ENCODE assay signal across 39 cellular contexts in genomic region chr1:247493106-247493505, GRCh38. TPM values are rescaled to one million over a fixed set of nuclear protein-coding genes. Genes with fewer than 3 reads are reported as not detected.
"Had no signal": no experiment of that assay in that cellular context is flagged by ENCODE, and none has a peak within 500 bp of the region (broad histone marks: within the 10 kb centered on the region; RNA-seq: fewer than 3 reads in every experiment).

No MANE protein-coding gene starts in this region.

- H3K4me3 Mint-ChIP-seq: activated CD4-positive, alpha-beta memory T cell treated with anti-CD3 and anti-CD28 coated beads for 36 hours; activated CD4-positive, alpha-beta T cell treated with anti-CD3 and anti-CD28 coated beads for 36 hours; activated CD4-positive, alpha-beta T cell treated with anti-CD3 and anti-CD28 coated beads, Interleukin-2, amount 10 ng/mL, durations not matched to agents 24 days and 14 days; activated CD8-positive, alpha-beta memory T cell treated with anti-CD3 and anti-CD28 coated beads, Interleukin-2, amount 10 ng/mL, durations not matched to agents 7 days and 5 days; activated CD8-positive, alpha-beta T cell treated with anti-CD3 and anti-CD28 coated beads, Interleukin-2, amount 10 ng/mL, durations not matched to agents 7 days and 5 days; activated naive CD4-positive, alpha-beta T cell treated with anti-CD3 and anti-CD28 coated beads, Interleukin-2, amount 10 ng/mL, durations not matched to agents 7 days and 5 days; activated naive CD8-positive, alpha-beta T cell treated with anti-CD3 and anti-CD28 coated beads, Interleukin-2, amount 10 ng/mL, durations not matched to agents 7 days and 5 days; activated T-cell treated with anti-CD3 and anti-CD28 coated beads, Interleukin-2, amount 50 U/mL, for 72 hours; T-helper 2 cell treated with Interferon-gamma antibody and Interleukin-4, amounts not matched to agents 5 μg/mL and 100 μg/mL, for 36 hours had no signal

- H3K4me1 Mint-ChIP-seq: activated CD4-positive, alpha-beta T cell treated with anti-CD3 and anti-CD28 coated beads for 36 hours; activated CD4-positive, alpha-beta T cell treated with anti-CD3 and anti-CD28 coated beads, Interleukin-2, amount 10 ng/mL, durations not matched to agents 24 days and 14 days; activated CD8-positive, alpha-beta memory T cell treated with anti-CD3 and anti-CD28 coated beads, Interleukin-2, amount 10 ng/mL, durations not matched to agents 7 days and 5 days; activated naive CD4-positive, alpha-beta T cell treated with anti-CD3 and anti-CD28 coated beads, Interleukin-2, amount 10 ng/mL, durations not matched to agents 7 days and 5 days had no signal

- H3K36me3 ChIP-seq: brain microvascular endothelial cell, esophagus squamous epithelium, gastroesophageal sphincter, heart right ventricle had no signal

- H3K27me3 ChIP-seq: brain microvascular endothelial cell, hepatocyte had no signal

- H3K27ac Mint-ChIP-seq: activated CD4-positive, alpha-beta memory T cell treated with anti-CD3 and anti-CD28 coated beads for 36 hours; activated CD4-positive, alpha-beta T cell treated with anti-CD3 and anti-CD28 coated beads for 36 hours; activated CD4-positive, alpha-beta T cell treated with anti-CD3 and anti-CD28 coated beads, Interleukin-2, amount 10 ng/mL, durations not matched to agents 24 days and 14 days; activated CD8-positive, alpha-beta memory T cell treated with anti-CD3 and anti-CD28 coated beads, Interleukin-2, amount 10 ng/mL, durations not matched to agents 7 days and 5 days; activated CD8-positive, alpha-beta T cell treated with anti-CD3 and anti-CD28 coated beads, Interleukin-2, amount 10 ng/mL, durations not matched to agents 7 days and 5 days; activated naive CD4-positive, alpha-beta T cell treated with anti-CD3 and anti-CD28 coated beads, Interleukin-2, amount 10 ng/mL, durations not matched to agents 7 days and 5 days; activated naive CD4-positive, alpha-beta T cell treated with anti-CD3 and anti-CD28 coated beads, Interleukin-2, amount 50 U/mL, for 72 hours; activated naive CD8-positive, alpha-beta T cell treated with anti-CD3 and anti-CD28 coated beads, Interleukin-2, amount 10 ng/mL, durations not matched to agents 7 days and 5 days; activated T-cell treated with anti-CD3 and anti-CD28 coated beads, Interleukin-2, amount 50 U/mL, for 72 hours; T-helper 2 cell treated with Interferon-gamma antibody and Interleukin-4, amounts not matched to agents 5 μg/mL and 100 μg/mL, for 36 hours had no signal

- DNase-seq: activated CD4-positive, alpha-beta memory T cell treated with anti-CD3 and anti-CD28 coated beads for 36 hours; activated CD4-positive, alpha-beta T cell treated with anti-CD3 and anti-CD28 coated beads for 36 hours; activated CD4-positive, alpha-beta T cell treated with anti-CD3 and anti-CD28 coated beads, Interleukin-2, amount 10 ng/mL, durations not matched to agents 24 days and 14 days; activated CD4-positive, CD25-positive, alpha-beta regulatory T cell; activated CD4-positive, CD25-positive, alpha-beta regulatory T cell treated with anti-CD3 and anti-CD28 coated beads, Interleukin-2, amount 50 U/mL, for 72 hours; activated CD8-positive, alpha-beta memory T cell treated with anti-CD3 and anti-CD28 coated beads, Interleukin-2, amount 10 ng/mL, durations not matched to agents 7 days and 5 days; activated CD8-positive, alpha-beta memory T cell treated with anti-CD3 and anti-CD28 coated beads, Interleukin-2, amount 50 U/mL, for 4 hours; activated CD8-positive, alpha-beta T cell treated with anti-CD3 and anti-CD28 coated beads, Interleukin-2, amount 10 ng/mL, durations not matched to agents 7 days and 5 days; activated gamma-delta T cell; activated naive CD4-positive, alpha-beta T cell; activated naive CD4-positive, alpha-beta T cell treated with anti-CD3 and anti-CD28 coated beads, Interleukin-2, amount 10 ng/mL, durations not matched to agents 7 days and 5 days; activated naive CD8-positive, alpha-beta T cell treated with anti-CD3 and anti-CD28 coated beads, Interleukin-2, amount 10 ng/mL, durations not matched to agents 7 days and 5 days; activated T-cell treated with anti-CD3 and anti-CD28 coated beads, Interleukin-2, amount 50 U/mL, for 1 hour; activated T-cell treated with anti-CD3 and anti-CD28 coated beads, Interleukin-2, amount 50 U/mL, for 72 hours; amniotic stem cell; anterior cingulate cortex; brain microvascular endothelial cell; cortex of kidney; dermis blood vessel endothelial cell; effector CD4-positive, alpha-beta T cell; esophagus squamous epithelium; foreskin melanocyte; heart right ventricle; T1000 had no signal

- H3K4me1 ChIP-seq: esophagus squamous epithelium, gastroesophageal sphincter had no signal

- H3K36me3 Mint-ChIP-seq: activated CD4-positive, alpha-beta memory T cell treated with anti-CD3 and anti-CD28 coated beads for 36 hours; activated CD8-positive, alpha-beta memory T cell treated with anti-CD3 and anti-CD28 coated beads, Interleukin-2, amount 10 ng/mL, durations not matched to agents 7 days and 5 days; activated naive CD4-positive, alpha-beta T cell treated with anti-CD3 and anti-CD28 coated beads, Interleukin-2, amount 10 ng/mL, durations not matched to agents 7 days and 5 days; activated naive CD4-positive, alpha-beta T cell treated with anti-CD3 and anti-CD28 coated beads, Interleukin-2, amount 50 U/mL, for 72 hours; activated naive CD8-positive, alpha-beta T cell treated with anti-CD3 and anti-CD28 coated beads, Interleukin-2, amount 10 ng/mL, durations not matched to agents 7 days and 5 days had no signal

- H3K4me3 ChIP-seq: esophagus squamous epithelium, gastroesophageal sphincter, heart right ventricle, hepatocyte had no signal

- H3K4me2 ChIP-seq: hepatocyte had no signal

- H2AFZ ChIP-seq: hepatocyte had no signal

- H3K79me2 ChIP-seq: hepatocyte had no signal

- H3K9me3 Mint-ChIP-seq: activated CD4-positive, alpha-beta memory T cell treated with anti-CD3 and anti-CD28 coated beads for 36 hours; activated CD4-positive, alpha-beta T cell treated with anti-CD3 and anti-CD28 coated beads, Interleukin-2, amount 10 ng/mL, durations not matched to agents 24 days and 14 days; activated naive CD4-positive, alpha-beta T cell treated with anti-CD3 and anti-CD28 coated beads, Interleukin-2, amount 10 ng/mL, durations not matched to agents 7 days and 5 days; activated naive CD4-positive, alpha-beta T cell treated with anti-CD3 and anti-CD28 coated beads, Interleukin-2, amount 50 U/mL, for 72 hours; activated naive CD8-positive, alpha-beta T cell treated with anti-CD3 and anti-CD28 coated beads, Interleukin-2, amount 10 ng/mL, durations not matched to agents 7 days and 5 days; activated T-cell treated with anti-CD3 and anti-CD28 coated beads, Interleukin-2, amount 50 U/mL, for 72 hours; T-helper 2 cell treated with Interferon-gamma antibody and Interleukin-4, amounts not matched to agents 5 μg/mL and 100 μg/mL, for 36 hours had no signal

- H3K27ac ChIP-seq: brain microvascular endothelial cell, epithelial cell of prostate, esophagus squamous epithelium, gastroesophageal sphincter, heart right ventricle, hepatocyte had no signal

- ATAC-seq: activated CD4-positive, alpha-beta T cell treated with anti-CD3 and anti-CD28 coated beads for 36 hours; activated CD8-positive, alpha-beta memory T cell treated with anti-CD3 and anti-CD28 coated beads, Interleukin-2, amount 10 ng/mL, durations not matched to agents 7 days and 5 days; activated CD8-positive, alpha-beta T cell treated with anti-CD3 and anti-CD28 coated beads, Interleukin-2, amount 10 ng/mL, durations not matched to agents 7 days and 5 days; activated naive CD4-positive, alpha-beta T cell treated with anti-CD3 and anti-CD28 coated beads, Interleukin-2, amount 50 U/mL, for 72 hours; activated T-cell treated with anti-CD3 and anti-CD28 coated beads, Interleukin-2, amount 50 U/mL, for 72 hours; gastroesophageal sphincter; heart right ventricle had no signal

RNA-seq across cellular contexts. Expression of gene OR2B11, which starts 35.2 kb away (rescaled TPM):
- total RNA-seq: activated CD4-positive, alpha-beta memory T cell treated with anti-CD3 and anti-CD28 coated beads for 36 hours; activated CD4-positive, alpha-beta T cell treated with anti-CD3 and anti-CD28 coated beads for 36 hours; activated CD4-positive, alpha-beta T cell treated with anti-CD3 and anti-CD28 coated beads, Interleukin-2, amount 10 ng/mL, durations not matched to agents 24 days and 14 days; activated CD8-positive, alpha-beta memory T cell treated with anti-CD3 and anti-CD28 coated beads for 36 hours; activated CD8-positive, alpha-beta memory T cell treated with anti-CD3 and anti-CD28 coated beads, Interleukin-2, amount 10 ng/mL, durations not matched to agents 7 days and 5 days; activated CD8-positive, alpha-beta T cell treated with anti-CD3 and anti-CD28 coated beads, Interleukin-2, amount 10 ng/mL, durations not matched to agents 7 days and 5 days; activated naive CD4-positive, alpha-beta T cell treated with anti-CD3 and anti-CD28 coated beads, Interleukin-2, amount 50 U/mL, for 72 hours; activated naive CD8-positive, alpha-beta T cell treated with anti-CD3 and anti-CD28 coated beads, Interleukin-2, amount 10 ng/mL, durations not matched to agents 7 days and 5 days; astrocyte; bronchial epithelial cell; cardiac septum; chondrocyte; endothelial cell of umbilical vein; esophagus squamous epithelium; fibroblast of lung; fibroblast of villous mesenchyme; gastroesophageal sphincter; glomerular endothelial cell; heart right ventricle; hepatocyte had no signal
- polyA plus RNA-seq: endothelial cell of umbilical vein, esophagus, fibroblast of lung, heart right ventricle, hepatocyte had no signal

RNA-seq across cellular contexts. Expression of gene OR2C3, which starts 43.1 kb away (rescaled TPM):
- total RNA-seq: activated CD4-positive, alpha-beta memory T cell treated with anti-CD3 and anti-CD28 coated beads for 36 hours; activated CD4-positive, alpha-beta T cell treated with anti-CD3 and anti-CD28 coated beads for 36 hours; activated CD4-positive, alpha-beta T cell treated with anti-CD3 and anti-CD28 coated beads, Interleukin-2, amount 10 ng/mL, durations not matched to agents 24 days and 14 days; activated CD8-positive, alpha-beta memory T cell treated with anti-CD3 and anti-CD28 coated beads for 36 hours; activated CD8-positive, alpha-beta memory T cell treated with anti-CD3 and anti-CD28 coated beads, Interleukin-2, amount 10 ng/mL, durations not matched to agents 7 days and 5 days; activated CD8-positive, alpha-beta T cell treated with anti-CD3 and anti-CD28 coated beads, Interleukin-2, amount 10 ng/mL, durations not matched to agents 7 days and 5 days; activated naive CD4-positive, alpha-beta T cell treated with anti-CD3 and anti-CD28 coated beads, Interleukin-2, amount 50 U/mL, for 72 hours; activated naive CD8-positive, alpha-beta T cell treated with anti-CD3 and anti-CD28 coated beads, Interleukin-2, amount 10 ng/mL, durations not matched to agents 7 days and 5 days; activated T-cell treated with anti-CD3 and anti-CD28 coated beads, Interleukin-2, amount 50 U/mL, for 72 hours; astrocyte; bronchial epithelial cell; cardiac septum; chondrocyte; dermis blood vessel endothelial cell; endothelial cell of umbilical vein; esophagus squamous epithelium; fibroblast of lung; fibroblast of villous mesenchyme; glomerular endothelial cell; hepatocyte had no signal
- polyA plus RNA-seq: endothelial cell of umbilical vein, esophagus, fibroblast of lung, hepatocyte had no signal

RNA-seq across cellular contexts. Expression of gene GCSAML, which starts 55.8 kb away (rescaled TPM):
- total RNA-seq: activated CD4-positive, alpha-beta memory T cell treated with anti-CD3 and anti-CD28 coated beads for 36 hours; activated CD8-positive, alpha-beta memory T cell treated with anti-CD3 and anti-CD28 coated beads, Interleukin-2, amount 10 ng/mL, durations not matched to agents 7 days and 5 days; activated CD8-positive, alpha-beta T cell treated with anti-CD3 and anti-CD28 coated beads, Interleukin-2, amount 10 ng/mL, durations not matched to agents 7 days and 5 days; activated naive CD8-positive, alpha-beta T cell treated with anti-CD3 and anti-CD28 coated beads, Interleukin-2, amount 10 ng/mL, durations not matched to agents 7 days and 5 days; bronchial epithelial cell; cardiac septum; chondrocyte; dermis blood vessel endothelial cell; endothelial cell of umbilical vein; fibroblast of lung; fibroblast of villous mesenchyme; glomerular endothelial cell; hepatocyte had no signal
- polyA plus RNA-seq: endothelial cell of umbilical vein, fibroblast of lung, hepatocyte had no signal
